1 cellular context compared by ENCODE assay signal in the genomic region with DNA sequence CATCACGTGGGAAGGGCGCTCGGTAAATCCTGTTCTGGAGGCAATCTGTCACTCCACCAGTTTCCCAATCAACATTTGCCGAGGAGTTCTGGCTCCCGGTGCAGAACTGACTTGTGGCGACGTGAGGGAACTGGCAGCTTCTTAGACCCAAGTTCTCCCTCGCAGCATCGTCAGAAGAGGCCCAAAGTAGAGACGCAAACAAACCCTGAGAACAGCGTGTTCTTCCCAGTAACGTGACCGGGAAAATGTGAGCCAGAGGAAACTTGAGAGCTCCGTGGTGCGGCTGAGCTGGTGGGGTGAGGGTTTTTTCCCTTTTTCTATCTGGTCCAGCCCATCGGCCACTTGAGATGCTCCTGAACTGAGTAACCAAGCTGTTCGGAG.
TF ChIP-seq lines count a peak whose summit lies in the region.

No MANE protein-coding gene starts in this region.

TF ChIP-seq in GM23338, 12 proteins besides CTCF, POLR2A, EP300 and RAD21 (continued from another document):
- TF ChIP-seq, protein P1, sequence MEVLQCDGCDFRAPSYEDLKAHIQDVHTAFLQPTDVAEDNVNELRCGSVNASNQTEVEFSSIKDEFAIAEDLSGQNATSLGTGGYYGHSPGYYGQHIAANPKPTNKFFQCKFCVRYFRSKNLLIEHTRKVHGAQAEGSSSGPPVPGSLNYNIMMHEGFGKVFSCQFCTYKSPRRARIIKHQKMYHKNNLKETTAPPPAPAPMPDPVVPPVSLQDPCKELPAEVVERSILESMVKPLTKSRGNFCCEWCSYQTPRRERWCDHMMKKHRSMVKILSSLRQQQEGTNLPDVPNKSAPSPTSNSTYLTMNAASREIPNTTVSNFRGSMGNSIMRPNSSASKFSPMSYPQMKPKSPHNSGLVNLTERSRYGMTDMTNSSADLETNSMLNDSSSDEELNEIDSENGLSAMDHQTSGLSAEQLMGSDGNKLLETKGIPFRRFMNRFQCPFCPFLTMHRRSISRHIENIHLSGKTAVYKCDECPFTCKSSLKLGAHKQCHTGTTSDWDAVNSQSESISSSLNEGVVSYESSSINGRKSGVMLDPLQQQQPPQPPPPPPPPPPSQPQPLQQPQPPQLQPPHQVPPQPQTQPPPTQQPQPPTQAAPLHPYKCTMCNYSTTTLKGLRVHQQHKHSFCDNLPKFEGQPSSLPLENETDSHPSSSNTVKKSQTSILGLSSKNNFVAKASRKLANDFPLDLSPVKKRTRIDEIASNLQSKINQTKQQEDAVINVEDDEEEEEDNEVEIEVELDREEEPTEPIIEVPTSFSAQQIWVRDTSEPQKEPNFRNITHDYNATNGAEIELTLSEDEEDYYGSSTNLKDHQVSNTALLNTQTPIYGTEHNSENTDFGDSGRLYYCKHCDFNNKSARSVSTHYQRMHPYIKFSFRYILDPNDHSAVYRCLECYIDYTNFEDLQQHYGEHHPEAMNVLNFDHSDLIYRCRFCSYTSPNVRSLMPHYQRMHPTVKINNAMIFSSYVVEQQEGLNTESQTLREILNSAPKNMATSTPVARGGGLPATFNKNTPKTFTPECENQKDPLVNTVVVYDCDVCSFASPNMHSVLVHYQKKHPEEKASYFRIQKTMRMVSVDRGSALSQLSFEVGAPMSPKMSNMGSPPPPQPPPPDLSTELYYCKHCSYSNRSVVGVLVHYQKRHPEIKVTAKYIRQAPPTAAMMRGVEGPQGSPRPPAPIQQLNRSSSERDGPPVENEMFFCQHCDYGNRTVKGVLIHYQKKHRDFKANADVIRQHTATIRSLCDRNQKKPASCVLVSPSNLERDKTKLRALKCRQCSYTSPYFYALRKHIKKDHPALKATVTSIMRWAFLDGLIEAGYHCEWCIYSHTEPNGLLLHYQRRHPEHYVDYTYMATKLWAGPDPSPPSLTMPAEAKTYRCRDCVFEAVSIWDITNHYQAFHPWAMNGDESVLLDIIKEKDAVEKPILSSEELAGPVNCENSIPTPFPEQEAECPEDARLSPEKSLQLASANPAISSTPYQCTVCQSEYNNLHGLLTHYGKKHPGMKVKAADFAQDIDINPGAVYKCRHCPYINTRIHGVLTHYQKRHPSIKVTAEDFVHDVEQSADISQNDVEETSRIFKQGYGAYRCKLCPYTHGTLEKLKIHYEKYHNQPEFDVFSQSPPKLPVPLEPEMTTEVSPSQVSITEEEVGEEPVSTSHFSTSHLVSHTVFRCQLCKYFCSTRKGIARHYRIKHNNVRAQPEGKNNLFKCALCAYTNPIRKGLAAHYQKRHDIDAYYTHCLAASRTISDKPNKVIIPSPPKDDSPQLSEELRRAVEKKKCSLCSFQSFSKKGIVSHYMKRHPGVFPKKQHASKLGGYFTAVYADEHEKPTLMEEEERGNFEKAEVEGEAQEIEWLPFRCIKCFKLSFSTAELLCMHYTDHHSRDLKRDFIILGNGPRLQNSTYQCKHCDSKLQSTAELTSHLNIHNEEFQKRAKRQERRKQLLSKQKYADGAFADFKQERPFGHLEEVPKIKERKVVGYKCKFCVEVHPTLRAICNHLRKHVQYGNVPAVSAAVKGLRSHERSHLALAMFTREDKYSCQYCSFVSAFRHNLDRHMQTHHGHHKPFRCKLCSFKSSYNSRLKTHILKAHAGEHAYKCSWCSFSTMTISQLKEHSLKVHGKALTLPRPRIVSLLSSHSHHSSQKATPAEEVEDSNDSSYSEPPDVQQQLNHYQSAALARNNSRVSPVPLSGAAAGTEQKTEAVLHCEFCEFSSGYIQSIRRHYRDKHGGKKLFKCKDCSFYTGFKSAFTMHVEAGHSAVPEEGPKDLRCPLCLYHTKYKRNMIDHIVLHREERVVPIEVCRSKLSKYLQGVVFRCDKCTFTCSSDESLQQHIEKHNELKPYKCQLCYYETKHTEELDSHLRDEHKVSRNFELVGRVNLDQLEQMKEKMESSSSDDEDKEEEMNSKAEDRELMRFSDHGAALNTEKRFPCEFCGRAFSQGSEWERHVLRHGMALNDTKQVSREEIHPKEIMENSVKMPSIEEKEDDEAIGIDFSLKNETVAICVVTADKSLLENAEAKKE (CRISPR knock-in tag; IDR thresholded peaks at IDR 0.05) = no peak
- no peak for TF ChIP-seq NANOG (IDR thresholded peaks at IDR 0.05; ENCODE audit: borderline replicate concordance)
- TF ChIP-seq POLR2AphosphoS5 (IDR thresholded peaks at IDR 0.05; ENCODE audit: low read depth) = no peak
